ENCODE assay signal across 2 cellular contexts in genomic region chr10:62606551-62606950, GRCh38.
A peak's percentile ranks its signal among the peaks of the same experiment; 100 is the strongest.
DNase-seq lines count a peak whose midpoint lies in the region; ATAC-seq, FAIRE-seq and TF ChIP-seq lines count a peak whose summit lies in the region.
"Not testable (repeated sequence)": the region's sequence is repeated elsewhere in the genome, so short reads cannot be mapped to it uniquely, and the experiment has no call there.

No MANE protein-coding gene starts in this region.

- BruUV-seq in K562 (replicated peaks; lab: Mats Ljungman, UMichigan) = not testable (repeated sequence)

- H3K36me3 ChIP-seq in HEK293 (ENCODE audit: control insufficient read depth in 2 of 2, insufficient read depth in 1 of 2, low read length in 2 of 2); K562 (ENCODE audit: control insufficient read depth, insufficient read depth, low read length): not testable (repeated sequence)

- not testable (repeated sequence) for TF ChIP-seq POLR2A in K562 (conservative IDR thresholded peaks at IDR 0.05)

- H4K20me1 ChIP-seq in K562 (replicated peaks; ENCODE audit: control insufficient read depth, insufficient read depth, low read length) = not testable (repeated sequence)

- not testable (repeated sequence) for H3K9ac ChIP-seq in K562 (ENCODE audit: insufficient read depth in 1 of 2, low read depth in 2 of 2, low read length in 2 of 2)

- TF ChIP-seq RAD21 in K562 (CRISPR knock-in tag; conservative IDR thresholded peaks at IDR 0.05 in 1 of 2, IDR thresholded peaks at IDR 0.05 in 1 of 2) = not testable (repeated sequence)

- not testable (repeated sequence) for FAIRE-seq in K562 (lab: Jason Lieb, UNC)

- not testable (repeated sequence) for H3K9me3 ChIP-seq in HEK293 (ENCODE audit: control insufficient read depth, insufficient read depth, low read depth, low read length); K562 (replicated peaks; ENCODE audit: control insufficient read depth, insufficient read depth, low read depth, low read length)

- not testable (repeated sequence) for H3K4me3 ChIP-seq in HEK293 (ENCODE audit: low read depth, low read length); K562

- in situ Hi-C loops in K562 (cut with MboI) = not testable (repeated sequence)

- DNase-seq in K562 (ENCODE audit: extremely low read depth in 1 of 4, low spot score in 3 of 4) = not testable (repeated sequence)

- WGBS in K562 (ENCODE audit: insufficient coverage, low coverage, missing lambda C conversion rate) = 0% methylated on average over 1 of the region's 4 CpGs

- not testable (repeated sequence) for H3K4me1 ChIP-seq in HEK293 (ENCODE audit: control insufficient read depth, insufficient read depth, low read length); K562 (replicated peaks in 1 of 2; ENCODE audit: control insufficient read depth in 2 of 2, insufficient read depth in 2 of 2, low read length in 2 of 2)

- not testable (repeated sequence) for H3K9me1 ChIP-seq in K562 (ENCODE audit: control insufficient read depth, insufficient read depth, low read length)

- H2AFZ ChIP-seq in K562 (ENCODE audit: low read depth, low read length) = not testable (repeated sequence)

- ATAC-seq in K562 = not testable (repeated sequence)

- CTCF ChIA-PET in HEK293 (lab: Yijun Ruan, JAX); K562 (lab: Yijun Ruan, JAX; ENCODE audit: low intra/inter-chr PET ratio): not testable (repeated sequence)

- not testable (repeated sequence) for H3K4me2 ChIP-seq in K562 (ENCODE audit: insufficient read depth, low read length)

- not testable (repeated sequence) for H3K27me3 ChIP-seq in K562 (ENCODE audit: control insufficient read depth in 2 of 2, insufficient read depth in 2 of 2, low read length in 2 of 2)

- POLR2A ChIA-PET in HEK293 (lab: Yijun Ruan, JAX); K562 (lab: Yijun Ruan, JAX): not testable (repeated sequence)

- not testable (repeated sequence) for TF ChIP-seq EP300 in K562 (IDR thresholded peaks at IDR 0.05; ENCODE audit: low read length)

- not testable (repeated sequence) for H3K79me2 ChIP-seq in K562 (ENCODE audit: control insufficient read depth, insufficient read depth, low read length)

- intact Hi-C loops in K562 (cut with micrococcal nuclease) = not testable (repeated sequence)

- not testable (repeated sequence) for TF ChIP-seq CTCF in HEK293 (tag by site-specific recombination; IDR thresholded peaks at IDR 0.05); K562 (IDR thresholded peaks at IDR 0.05 in 2 of 3, conservative IDR thresholded peaks at IDR 0.05 in 1 of 3; ENCODE audit: insufficient read depth in 2 of 3, low read depth in 1 of 3, low read length in 3 of 3)

- H3K27ac ChIP-seq in HEK293 (ENCODE audit: extremely low read depth, low read depth, low read length); K562 (ENCODE audit: extremely low read depth, low read depth, low read length): not testable (repeated sequence)

TF ChIP-seq in HEK293, 187 proteins besides CTCF, POLR2A, EP300 and RAD21:
- peak; percentile 76 for TF ChIP-seq ZNF529 (tag by site-specific recombination; IDR thresholded peaks at IDR 0.05; ENCODE audit: insufficient replicate concordance)

TF ChIP-seq in K562, 482 proteins besides CTCF, POLR2A, EP300 and RAD21:
- TF ChIP-seq ZNF507 (tag; conservative IDR thresholded peaks at IDR 0.05) = peak; percentile 69
